In the genomic region with DNA sequence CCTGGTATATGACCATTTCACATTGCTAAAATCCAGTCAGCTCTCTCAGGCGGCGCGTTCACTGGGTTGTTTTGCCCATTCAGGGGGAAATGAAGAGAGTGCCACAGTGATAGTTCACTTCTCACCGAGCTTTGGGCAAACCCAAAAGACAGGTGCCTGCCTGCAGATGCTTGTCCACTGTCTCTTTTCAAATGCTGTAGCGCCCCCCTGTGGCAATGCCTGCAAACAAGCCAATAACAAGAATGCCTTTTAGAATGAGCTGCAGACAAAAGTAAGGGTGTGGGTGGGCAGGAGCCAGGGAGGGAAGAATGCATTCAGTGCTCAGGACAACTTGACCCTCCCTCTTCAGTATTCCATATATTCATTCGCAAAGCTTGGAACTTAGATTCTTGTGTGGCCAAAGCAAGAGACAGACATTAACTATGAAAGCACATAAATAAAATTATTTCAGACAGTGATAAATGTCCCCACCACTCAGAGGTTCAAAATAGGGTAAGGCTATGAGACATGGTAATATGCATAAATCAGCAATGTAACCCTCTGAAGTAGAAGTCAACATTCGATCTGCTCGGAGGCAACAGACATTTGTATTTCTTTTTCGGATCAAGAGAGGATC, we compare ENCODE assay signal across 8 cellular contexts.
A peak's percentile ranks its signal among the peaks of the same experiment; 100 is the strongest.
DNase-seq lines count a peak whose midpoint lies in the region; ATAC-seq lines count a peak whose summit lies in the region.

No MANE protein-coding gene starts in this region.

- no peaks in the 10 kb centered on the region for H3K9me3 ChIP-seq in SJCRH30 (replicated peaks)

- peak; percentile 26 for DNase-seq in DMS53 treated with DMSO at 0.1 percent for 48 hours (lab: John Stamatoyannopoulos, UW; ENCODE audit: unreplicated experiment)
- DNase-seq in LHCN-M2 (ENCODE audit: low read depth): peak; percentile 81
- DNase-seq in SJCRH30: peak; percentile 88 to 92
- DNase-seq in amygdala (lab: John Stamatoyannopoulos, UW): peak in 42 of 56 donors; percentile 7 to 79 (median 34)
- DNase-seq in iPS-NIHi7 (ENCODE audit: extremely low spot score): peak; percentile 85
- peak; percentile 51 to 55 for DNase-seq in stimulated activated CD4-positive, alpha-beta T cell treated with anti-CD3 and anti-CD28 coated beads, Interleukin-15, amount 100 ng/mL, for 48 hours (ENCODE audit: low read depth in 2 of 2)
- no peak for DNase-seq in OCI-M2 (lab: John Stamatoyannopoulos, UW; ENCODE audit: unreplicated experiment)

- peaks cover 3% of the 10 kb centered on the region for H3K4me1 ChIP-seq in SJCRH30

- H3K27ac ChIP-seq in SJCRH30: no peak overlapping the region

- no peaks in the 10 kb centered on the region for H3K36me3 ChIP-seq in SJCRH30

- no peak for ATAC-seq in GM21825 (IDR thresholded peaks at IDR 0.05; ENCODE audit: unreplicated experiment)

- no peak overlapping the region for H3K4me3 ChIP-seq in SJCRH30

- no peaks in the 10 kb centered on the region for H3K27me3 ChIP-seq in SJCRH30
